Comparison of ENCODE assay signal across 8 cellular contexts in the genomic region with DNA sequence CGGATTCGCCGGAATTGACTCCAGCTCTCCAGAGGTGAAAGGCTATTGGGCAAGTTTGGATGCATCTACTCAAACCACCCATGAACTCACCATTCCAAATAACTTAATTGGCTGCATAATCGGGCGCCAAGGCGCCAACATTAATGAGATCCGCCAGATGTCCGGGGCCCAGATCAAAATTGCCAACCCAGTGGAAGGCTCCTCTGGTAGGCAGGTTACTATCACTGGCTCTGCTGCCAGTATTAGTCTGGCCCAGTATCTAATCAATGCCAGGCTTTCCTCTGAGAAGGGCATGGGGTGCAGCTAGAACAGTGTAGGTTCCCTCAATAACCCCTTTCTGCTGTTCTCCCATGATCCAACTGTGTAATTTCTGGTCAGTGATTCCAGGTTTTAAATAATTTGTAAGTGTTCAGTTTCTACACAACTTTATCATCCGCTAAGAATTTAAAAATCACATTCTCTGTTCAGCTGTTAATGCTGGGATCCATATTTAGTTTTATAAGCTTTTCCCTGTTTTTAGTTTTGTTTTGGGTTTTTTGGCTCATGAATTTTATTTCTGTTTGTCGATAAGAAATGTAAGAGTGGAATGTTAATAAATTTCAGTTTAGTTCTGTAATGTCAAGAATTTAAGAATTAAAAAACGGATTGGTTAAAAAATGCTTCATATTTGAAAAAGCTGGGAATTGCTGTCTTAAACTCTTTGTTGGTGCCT. TPM values are rescaled to one million over a fixed set of nuclear protein-coding genes. Genes with fewer than 3 reads are reported as not detected.
A peak's percentile ranks its signal among the peaks of the same experiment; 100 is the strongest.
DNase-seq lines count a peak whose midpoint lies in the region; ATAC-seq and TF ChIP-seq lines count a peak whose summit lies in the region.

No MANE protein-coding gene starts in this region.

- H3K9me3 ChIP-seq in right cardiac atrium (ENCODE audit: control insufficient read depth, low read length), result no peaks in the 10 kb centered on the region

- no peak for DNase-seq in stimulated activated naive CD8-positive, alpha-beta T cell treated with anti-CD3 and anti-CD28 coated beads, Interleukin-15, Interleukin-2, amounts not matched to agents 100 U/mL and 50 U/mL, for 24 hours
- no peak for DNase-seq in right cardiac atrium
- no peak for DNase-seq in stimulated activated naive B cell treated with anti-CD40 and anti-IgM and Interleukin-4, amounts not matched to agents 10 μg/mL and 1 μg/mL and 100 μg/mL, for 72 hours
- DNase-seq in posterior vena cava (ENCODE audit: low spot score), result no peak
- DNase-seq in ecto neural progenitor cell (ENCODE audit: low spot score), result no peak

- H3K27me3 Mint-ChIP-seq in stimulated activated naive CD8-positive, alpha-beta T cell treated with anti-CD3 and anti-CD28 coated beads, Interleukin-15, Interleukin-2, amounts not matched to agents 100 ng/mL and 50 ng/mL, for 24 hours, result peaks cover 4% of the 10 kb centered on the region
- no peaks in the 10 kb centered on the region for H3K27me3 Mint-ChIP-seq in stimulated activated naive B cell treated with anti-CD40 and anti-IgM and Interleukin-4, amounts not matched to agents 10 μg/mL and 1 μg/mL and 100 μg/mL, for 72 hours

- H3K36me3 Mint-ChIP-seq in stimulated activated naive CD8-positive, alpha-beta T cell treated with anti-CD3 and anti-CD28 coated beads, Interleukin-15, Interleukin-2, amounts not matched to agents 100 ng/mL and 50 ng/mL, for 24 hours (ENCODE audit: low read depth), result peaks cover 44% of the 10 kb centered on the region
- H3K36me3 Mint-ChIP-seq in stimulated activated naive B cell treated with anti-CD40 and anti-IgM and Interleukin-4, amounts not matched to agents 10 μg/mL and 1 μg/mL and 100 μg/mL, for 72 hours, result peaks cover 52 to 66% of the 10 kb centered on the region in 2 donors

- intact Hi-C loops in right cardiac atrium (cut with DNase I) (loop anchor here (2.0 to 10.0 kb wide), 5 partner anchors 34 to 176 kb away; partner anchors contain the start of gene MXD1 (in 1 of the 4)), posterior vena cava (cut with DNase I) (loop anchor here (5.0 to 10.0 kb wide), 3 partner anchors 34 to 174 kb away; partner anchors contain the start of gene MXD1 (in 1 of the 2))

- no peaks in the 10 kb centered on the region for H3K9me3 Mint-ChIP-seq in stimulated activated naive CD8-positive, alpha-beta T cell treated with anti-CD3 and anti-CD28 coated beads, Interleukin-15, Interleukin-2, amounts not matched to agents 100 ng/mL and 50 ng/mL, for 24 hours
- H3K9me3 Mint-ChIP-seq in stimulated activated naive B cell treated with anti-CD40 and anti-IgM and Interleukin-4, amounts not matched to agents 10 μg/mL and 1 μg/mL and 100 μg/mL, for 72 hours, result peaks cover 3 to 10% of the 10 kb centered on the region in 2 donors

- WGBS in right cardiac atrium, result 2% methylated on average over 11 of the region's 11 CpGs

- H3K4me1 ChIP-seq in right cardiac atrium (ENCODE audit: control insufficient read depth, insufficient read depth, low read length), result peaks cover 4% of the 10 kb centered on the region

- H3K4me3 Mint-ChIP-seq in stimulated activated naive CD8-positive, alpha-beta T cell treated with anti-CD3 and anti-CD28 coated beads, Interleukin-15, Interleukin-2, amounts not matched to agents 100 ng/mL and 50 ng/mL, for 24 hours, result peak overlapping the region; percentile 97
- H3K4me3 Mint-ChIP-seq in stimulated activated naive B cell treated with anti-CD40 and anti-IgM and Interleukin-4, amounts not matched to agents 10 μg/mL and 1 μg/mL and 100 μg/mL, for 72 hours, result peak overlapping the region; percentile 96

- H3K4me3 ChIP-seq in WI38 (ENCODE audit: low read depth, low read length) (peak overlapping the region; percentile 97), right cardiac atrium (ENCODE audit: low read length) (peak overlapping the region; percentile 67)

- ATAC-seq in stimulated activated naive CD8-positive, alpha-beta T cell treated with anti-CD3 and anti-CD28 coated beads, Interleukin-15, Interleukin-2, amounts not matched to agents 100 U/mL and 50 U/mL, for 24 hours, result no peak
- no peak for ATAC-seq in right cardiac atrium
- ATAC-seq in stimulated activated naive B cell treated with anti-CD40 and anti-IgM and Interleukin-4, amounts not matched to agents 10 μg/mL and 1 μg/mL and 100 μg/mL, for 72 hours (replicated peaks), result no peak
- ATAC-seq in HG02571 (IDR thresholded peaks at IDR 0.05; ENCODE audit: unreplicated experiment), result no peak

- no peak for TF ChIP-seq CTCF in WI38 (IDR thresholded peaks at IDR 0.05; ENCODE audit: low read depth, low read length)

- no peaks in the 10 kb centered on the region for H3K27me3 ChIP-seq in right cardiac atrium (ENCODE audit: control insufficient read depth, insufficient read depth)

- H3K27ac Mint-ChIP-seq in stimulated activated naive CD8-positive, alpha-beta T cell treated with anti-CD3 and anti-CD28 coated beads, Interleukin-15, Interleukin-2, amounts not matched to agents 100 ng/mL and 50 ng/mL, for 24 hours, result peak overlapping the region; percentile 100
- peak overlapping the region; percentile 100 for H3K27ac Mint-ChIP-seq in stimulated activated naive B cell treated with anti-CD40 and anti-IgM and Interleukin-4, amounts not matched to agents 10 μg/mL and 1 μg/mL and 100 μg/mL, for 72 hours

- peaks cover 63% of the 10 kb centered on the region for H3K4me1 Mint-ChIP-seq in stimulated activated naive CD8-positive, alpha-beta T cell treated with anti-CD3 and anti-CD28 coated beads, Interleukin-15, Interleukin-2, amounts not matched to agents 100 ng/mL and 50 ng/mL, for 24 hours (ENCODE audit: low read depth)
- H3K4me1 Mint-ChIP-seq in stimulated activated naive B cell treated with anti-CD40 and anti-IgM and Interleukin-4, amounts not matched to agents 10 μg/mL and 1 μg/mL and 100 μg/mL, for 72 hours, result peaks cover 40 to 59% of the 10 kb centered on the region in 2 donors

- peak overlapping the region; percentile 98 for H3K27ac ChIP-seq in right cardiac atrium (ENCODE audit: low read length)

RNA-seq across cellular contexts. Expression of gene PCBP1, which starts 1.4 kb away (rescaled TPM):
- total RNA-seq in right cardiac atrium (100 to 1,000 TPM; 233 to 259 (median 239) TPM), posterior vena cava (100 to 1,000 TPM; 238 to 269 TPM)
- polyA plus RNA-seq in right cardiac atrium, result 280 TPM
